14 cellular contexts compared by ENCODE assay signal in the genomic region with DNA sequence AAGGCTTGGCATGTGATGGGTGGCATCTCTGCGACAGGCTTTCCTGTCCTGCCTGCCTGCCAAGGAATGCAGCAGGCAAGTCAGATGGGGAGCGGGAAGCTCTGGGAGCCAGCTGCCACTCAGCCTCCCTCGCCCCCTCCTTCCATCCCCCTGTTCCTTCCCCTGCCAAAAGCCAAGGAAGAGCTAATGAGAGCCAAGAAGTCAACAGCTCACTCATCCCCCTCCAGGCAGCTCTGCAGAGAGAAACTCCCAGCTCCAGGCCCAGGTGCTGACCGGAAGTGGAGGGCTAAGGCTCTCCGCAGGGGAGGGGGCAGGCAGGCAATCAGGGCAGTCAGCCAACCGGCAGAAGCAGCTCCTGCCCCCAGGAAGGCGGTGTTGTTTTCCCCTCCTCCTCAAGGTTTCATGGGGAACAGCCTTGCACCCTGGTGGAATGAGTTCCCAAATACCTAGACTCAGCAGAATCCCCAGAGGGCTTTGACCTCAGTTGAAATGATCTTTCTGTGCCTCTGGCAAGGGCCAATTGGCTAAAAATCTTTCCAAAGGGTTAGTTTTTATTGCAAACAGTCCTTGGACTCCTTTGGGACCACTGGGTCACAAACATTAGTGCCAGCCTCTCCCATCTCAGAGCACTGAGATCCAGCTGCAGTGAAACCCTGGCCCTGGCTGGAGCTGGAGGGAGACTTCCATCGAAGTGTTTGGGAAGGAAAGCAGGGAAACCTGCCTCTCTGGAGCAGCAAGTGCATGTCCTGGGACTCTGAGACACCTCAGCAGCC.
DNase-seq lines count a peak whose midpoint lies in the region; ATAC-seq and TF ChIP-seq lines count a peak whose summit lies in the region.
"Had no signal": no experiment of that assay in that cellular context is flagged by ENCODE, and none has a peak within 500 bp of the region (broad histone marks: within the 10 kb centered on the region; RNA-seq: fewer than 3 reads in every experiment).

No MANE protein-coding gene starts in this region.

- intact Hi-C loops in ovary (cut with DNase I): no loop called here

- H3K4me1 ChIP-seq in ovary (ENCODE audit: insufficient read depth): peaks cover 17% of the 10 kb centered on the region

- H3K4me3 ChIP-seq in ovary: no peak overlapping the region

- TF ChIP-seq EP300 in ovary (IDR thresholded peaks at IDR 0.05): no peak

- TF ChIP-seq CTCF in ovary (IDR thresholded peaks at IDR 0.05): no peak

- H3K36me3 ChIP-seq in ovary: no peaks in the 10 kb centered on the region

- TF ChIP-seq POLR2A in ovary (IDR thresholded peaks at IDR 0.05): no peak

- H3K9me3 ChIP-seq in ovary: no peaks in the 10 kb centered on the region

- ATAC-seq in HG02610 (IDR thresholded peaks at IDR 0.05; ENCODE audit: unreplicated experiment): no peak
- ATAC-seq in GM21786 (IDR thresholded peaks at IDR 0.05; ENCODE audit: unreplicated experiment): no peak
- ATAC-seq: sciatic nerve; stimulated activated naive CD8-positive, alpha-beta T cell treated with anti-CD3 and anti-CD28 coated beads, Interleukin-15, Interleukin-2, amounts not matched to agents 100 U/mL and 50 U/mL, for 24 hours had no signal

- WGBS in ovary, 3 donors: 13 to 33% (median 14%) methylated on average over 8 of the region's 8 CpGs

- no peaks in the 10 kb centered on the region for H3K27me3 ChIP-seq in ovary

- H3K27ac ChIP-seq in ovary: no peak overlapping the region

- DNase-seq in ELF-1 (ENCODE audit: low read depth, low spot score) (peak; percentile 84), NCI-H2171 treated with DMSO at 0.1 percent for 48 hours (lab: John Stamatoyannopoulos, UW) (peak; percentile 65), iPS DF 19.7 (ENCODE audit: low read depth, low spot score) (peak; percentile 40), ovary (peak in 4 of 5 donors; percentile 45 to 63 (median 54)), NCI-H128 (lab: John Stamatoyannopoulos, UW; ENCODE audit: unreplicated experiment) (no peak)
- no peak for DNase-seq in activated CD4-positive, CD25-positive, alpha-beta regulatory T cell (lab: John Stamatoyannopoulos, UW)
- DNase-seq: activated CD4-positive, alpha-beta T cell treated with anti-CD3 and anti-CD28 coated beads for 48 hours; effector CD4-positive, alpha-beta T cell; NCI-H1105; NCI-H526 treated with DMSO at 0.1 percent for 48 hours; stimulated activated naive CD8-positive, alpha-beta T cell treated with anti-CD3 and anti-CD28 coated beads, Interleukin-15, Interleukin-2, amounts not matched to agents 100 U/mL and 50 U/mL, for 24 hours had no signal

Comparison
In these comparisons a context has a peak if more than half of its experiments do, and no peak if none do; other contexts are left out.
1. DNase-seq: peak in ELF-1 (single experiment), NCI-H2171 treated with DMSO at 0.1 percent for 48 hours (single experiment), iPS DF 19.7 (single experiment) and ovary (4 of 5); none in activated CD4-positive, CD25-positive, alpha-beta regulatory T cell (0 of 4) and NCI-H128 (single experiment).